ENCODE assay signal across 8 cellular contexts in the genomic region with DNA sequence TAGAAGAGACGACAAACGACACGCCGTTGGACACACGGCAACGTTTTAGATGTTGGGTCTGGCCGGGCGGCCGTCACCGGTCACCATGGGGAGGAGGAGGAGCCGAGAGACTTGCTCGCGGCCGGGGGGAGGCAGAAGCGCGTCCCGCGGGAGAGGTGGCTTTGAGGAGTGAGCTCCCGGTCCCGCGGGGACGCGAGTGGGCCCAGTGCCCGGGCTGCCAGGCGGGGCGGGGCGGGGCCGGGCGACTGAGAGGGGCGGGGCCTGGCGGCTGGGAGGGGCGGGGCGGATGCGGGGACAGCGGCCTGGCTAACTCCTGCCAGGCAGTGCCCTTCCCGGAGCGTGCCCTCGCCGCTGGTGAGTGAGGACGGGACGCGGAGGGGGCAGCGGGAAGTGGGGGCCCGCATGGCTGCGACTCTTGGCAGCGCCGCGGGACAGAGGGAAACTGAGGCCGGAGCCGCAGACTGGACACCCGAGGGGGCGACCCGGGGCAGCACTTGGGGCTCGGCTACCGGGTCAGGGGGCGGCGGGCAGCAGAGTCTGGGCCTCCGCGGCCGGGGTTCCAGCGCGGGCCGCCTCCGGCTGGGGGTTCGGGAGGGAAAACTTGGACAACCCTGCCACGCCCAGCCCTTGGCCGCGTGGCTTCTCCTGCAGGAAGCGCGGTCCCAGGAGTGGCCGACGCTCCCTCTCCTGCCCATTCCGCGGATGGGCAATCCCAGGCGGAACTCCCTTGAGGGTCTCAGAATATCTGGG. TPM values are rescaled to one million over a fixed set of nuclear protein-coding genes. Genes with fewer than 3 reads are reported as not detected.
A peak's percentile ranks its signal among the peaks of the same experiment; 100 is the strongest.
DNase-seq lines count a peak whose midpoint lies in the region; ATAC-seq, FAIRE-seq and TF ChIP-seq lines count a peak whose summit lies in the region.

A gene (plus strand): TSS at position 309 of the 750 bp plus-strand sequence. CDS start 7,680 bp downstream, outside the sequence.

- H3K36me3 Mint-ChIP-seq in type B pancreatic cell, result no peaks in the 10 kb centered on the region

- no peak within 1 kb of the TSS for H2BK5ac ChIP-seq in trophoblast cell (ENCODE audit: low read depth, low read length, poor library complexity)

- no peaks in the 10 kb centered on the region for H3K79me2 ChIP-seq in trophoblast cell (ENCODE audit: control insufficient read depth, insufficient read depth, low read length, poor library complexity)

- intact Hi-C loops in adrenal gland (cut with DNase I) (no loop called here), heart left ventricle (cut with DNase I) (no loop called here)

- 0 to 2% (median 1%) methylated on average over 4 to 75 of the region's 75 CpGs for WGBS in adrenal gland, 4 donors
- 1 to 2% (median 1%) methylated on average over 23 to 75 of the region's 75 CpGs for WGBS in heart left ventricle, 4 donors
- no CpG with 5 or more reads among the region's 75 CpGs for WGBS in trophoblast cell (ENCODE audit: extremely low coverage, insufficient coverage, insufficient read length)

- peak; percentile 47 to 88 (median 82) for ATAC-seq in heart left ventricle

- H2BK12ac ChIP-seq in trophoblast cell (ENCODE audit: low read length), result no peak within 1 kb of the TSS

- H3K4me3 Mint-ChIP-seq in type B pancreatic cell, result peak within 1 kb of the TSS; percentile 87

- H3K9me3 Mint-ChIP-seq in type B pancreatic cell, result no peaks in the 10 kb centered on the region

- no peak within 1 kb of the TSS for H3K23ac ChIP-seq in trophoblast cell (ENCODE audit: low read length)

- peak within 1 kb of the TSS; percentile 8 for H3K4ac ChIP-seq in trophoblast cell (ENCODE audit: low read depth, low read length)

- peak within 1 kb of the TSS; percentile 77 for H4K8ac ChIP-seq in trophoblast cell (ENCODE audit: low read depth, low read length)

- FAIRE-seq in H54 (lab: Jason Lieb, UNC), result no peak

- H3K14ac ChIP-seq in trophoblast cell (ENCODE audit: low read length), result peak within 1 kb of the TSS; percentile 51

- TF ChIP-seq CTCF in adrenal gland (IDR thresholded peaks at IDR 0.05) (no peak), heart left ventricle (IDR thresholded peaks at IDR 0.05) (no peak), type B pancreatic cell (conservative IDR thresholded peaks at IDR 0.05) (no peak), WERI-Rb-1 (IDR thresholded peaks at IDR 0.05; ENCODE audit: low read depth, low read length) (no peak)

- H4K91ac ChIP-seq in trophoblast cell (ENCODE audit: low read depth, low read length), result peak within 1 kb of the TSS; percentile 38

- peak within 1 kb of the TSS; percentile 64 for H4K12ac ChIP-seq in trophoblast cell (ENCODE audit: low read depth, low read length)

- no peak within 1 kb of the TSS for H3K9ac ChIP-seq in trophoblast cell (ENCODE audit: low read length)

- peaks cover 3% of the 10 kb centered on the region for H3K27me3 Mint-ChIP-seq in type B pancreatic cell

- H3K4me2 ChIP-seq in trophoblast cell (ENCODE audit: low read length), result peak within 1 kb of the TSS; percentile 83

- H3K4me3 ChIP-seq in adrenal gland (peak within 1 kb of the TSS in 3 of 4 donors; percentile 54 to 81 (median 68)), heart left ventricle (peak within 1 kb of the TSS; percentile 27 to 98 (median 90)), trophoblast cell (ENCODE audit: low read depth, low read length) (peak within 1 kb of the TSS; percentile 66), WERI-Rb-1 (ENCODE audit: low read depth, low read length) (no peak within 1 kb of the TSS)

- no peaks in the 10 kb centered on the region for H3K79me1 ChIP-seq in trophoblast cell (ENCODE audit: low read length)

- H3K27ac ChIP-seq in adrenal gland (peak within 1 kb of the TSS; percentile 34 to 89 (median 67)), heart left ventricle (peak within 1 kb of the TSS; percentile 73 to 96 (median 88)), trophoblast cell (ENCODE audit: low read depth, low read length) (no peak within 1 kb of the TSS), WERI-Rb-1 (no peak within 1 kb of the TSS)

- peak within 1 kb of the TSS; percentile 43 for H3K18ac ChIP-seq in trophoblast cell (ENCODE audit: low read length)

- H3K27ac Mint-ChIP-seq in type B pancreatic cell, result peak within 1 kb of the TSS; percentile 72

- H3K4me1 ChIP-seq in adrenal gland (replicated peaks in 1 of 2) (peaks cover 22 to 23% of the 10 kb centered on the region in 2 donors), heart left ventricle (peaks cover 0 to 64% (median 23%) of the 10 kb centered on the region in 12 donors), trophoblast cell (ENCODE audit: control insufficient read depth in 1 of 2, insufficient read depth in 2 of 2, low read length in 2 of 2) (peaks cover 12 to 17% of the 10 kb centered on the region in 2 experiments)

- no peaks in the 10 kb centered on the region for H3K9me3 ChIP-seq in adrenal gland (replicated peaks in 1 of 3)
- H3K9me3 ChIP-seq in heart left ventricle, result no peaks in the 10 kb centered on the region
- no peaks in the 10 kb centered on the region for H3K9me3 ChIP-seq in trophoblast cell (ENCODE audit: insufficient read depth, low read depth, low read length)
- H3K9me3 ChIP-seq in WERI-Rb-1 (ENCODE audit: severe bottlenecking), result no peaks in the 10 kb centered on the region

- H3K36me3 ChIP-seq in adrenal gland (replicated peaks in 1 of 2), result no peaks in the 10 kb centered on the region
- H3K36me3 ChIP-seq in heart left ventricle, result peaks cover 0 to 8% (median 0%) of the 10 kb centered on the region in 9 donors
- no peaks in the 10 kb centered on the region for H3K36me3 ChIP-seq in trophoblast cell (ENCODE audit: control insufficient read depth in 1 of 2, insufficient read depth in 2 of 2, low read length in 2 of 2)
- no peaks in the 10 kb centered on the region for H3K36me3 ChIP-seq in WERI-Rb-1

- peak within 1 kb of the TSS; percentile 58 for H2AFZ ChIP-seq in trophoblast cell (ENCODE audit: insufficient read depth, low read length, poor library complexity)

- peak within 1 kb of the TSS; percentile 37 for H2BK120ac ChIP-seq in trophoblast cell (ENCODE audit: insufficient read depth, low read length, poor library complexity)

- peak; percentile 73 for TF ChIP-seq POLR2A in H54 (IDR thresholded peaks at IDR 0.05; ENCODE audit: low read depth, low read length)
- peak in 1 of 2 donors; percentile 73 for TF ChIP-seq POLR2A in adrenal gland (IDR thresholded peaks at IDR 0.05)
- TF ChIP-seq POLR2A in heart left ventricle (IDR thresholded peaks at IDR 0.05), result peak in 1 of 2 donors; percentile 76

- peak; percentile 21 to 45 for DNase-seq in AML-193 (lab: John Stamatoyannopoulos, UW)
- DNase-seq in H54 (ENCODE audit: insufficient read length, low spot score), result peak; percentile 54
- DNase-seq in T follicular helper cell (ENCODE audit: low read depth), result peak; percentile 48
- peak; percentile 85 to 90 (median 88) for DNase-seq in adrenal gland
- DNase-seq in heart left ventricle, result peak; percentile 80 to 93 (median 87)
- DNase-seq in trophoblast cell, result peak in 1 of 2 donors; percentile 52
- DNase-seq in type B pancreatic cell (ENCODE audit: extremely low spot score, unreplicated experiment), result no peak
- DNase-seq in WERI-Rb-1, result no peak

- H2AK5ac ChIP-seq in trophoblast cell (ENCODE audit: low read length), result peak within 1 kb of the TSS; percentile 20

- H3K4me1 Mint-ChIP-seq in type B pancreatic cell (ENCODE audit: unreplicated experiment), result peaks cover 9% of the 10 kb centered on the region

- no peaks in the 10 kb centered on the region for H3K27me3 ChIP-seq in adrenal gland
- no peaks in the 10 kb centered on the region for H3K27me3 ChIP-seq in heart left ventricle
- H3K27me3 ChIP-seq in trophoblast cell (ENCODE audit: insufficient read depth, low read length), result no peaks in the 10 kb centered on the region
- H3K27me3 ChIP-seq in WERI-Rb-1 (ENCODE audit: insufficient read depth, low read depth, severe bottlenecking), result no peaks in the 10 kb centered on the region

RNA-seq across cellular contexts. Expression of the gene that starts here (rescaled TPM):
- total RNA-seq in adrenal gland (100 to 1,000 TPM; 131 to 881 (median 235) TPM), heart left ventricle (100 to 1,000 TPM in 7 of 9 donors, 10 to 100 TPM in 2; 69.0 to 335 (median 112) TPM), type B pancreatic cell (ENCODE audit: low replicate concordance) (16.9 and 30.9 TPM in 2 replicates)
- polyA plus RNA-seq in adrenal gland (100 to 1,000 TPM in 2 of 3 donors, 1 to 10 TPM in 1; 7.8 to 351 (median 182) TPM), heart left ventricle (100 to 1,000 TPM; 218 TPM)
- 21.6 and 23.0 TPM in 2 replicates for polyA plus RNA-seq in trophoblast cell (2013)

Comparison
In these comparisons a context has a peak if more than half of its experiments do, and no peak if none do; other contexts are left out.
1. DNase-seq: peak in AML-193 (2 of 2), H54 (single experiment), T follicular helper cell (single experiment), adrenal gland (7 of 7) and heart left ventricle (5 of 5); none in type B pancreatic cell (single experiment) and WERI-Rb-1 (single experiment).
2. H3K27ac ChIP-seq: peak in adrenal gland (5 of 5) and heart left ventricle (12 of 12); none in trophoblast cell (single experiment) and WERI-Rb-1 (single experiment).